Comparison of ENCODE assay signal across 8 cellular contexts in genomic region chr1:53196485-53197271, GRCh38. TPM values are rescaled to one million over a fixed set of nuclear protein-coding genes. Genes with fewer than 3 reads are reported as not detected.
DNase-seq lines count a peak whose midpoint lies in the region; ATAC-seq and TF ChIP-seq lines count a peak whose summit lies in the region.

TSS of gene CPT2 (plus strand) at chr1:53196824. CDS start at chr1:53196944, 120 bp downstream.

- H3K4me1 ChIP-seq in H9 (ENCODE audit: insufficient read depth, low read length), result peaks cover 2% of the 10 kb centered on the region; the same call in 1 of the 2 replicates
- H3K4me1 ChIP-seq in MM.1S (ENCODE audit: low read length), result no peaks in the 10 kb centered on the region

- TF ChIP-seq CTCF in H9 (conservative IDR thresholded peaks at IDR 0.05) (no peak), MM.1S (IDR thresholded peaks at IDR 0.05; ENCODE audit: low read length) (no peak), fibroblast of pulmonary artery (IDR thresholded peaks at IDR 0.05; ENCODE audit: low read length, missing control alignments) (peak; percentile 1)

- H3K4me2 ChIP-seq in H9 (ENCODE audit: insufficient read depth, insufficient read length, low read length) (peak within 1 kb of the TSS; percentile 90), MM.1S (ENCODE audit: low read depth, low read length) (peak within 1 kb of the TSS; percentile 89)

- peak; percentile 97 for DNase-seq in ELR (ENCODE audit: low read depth)
- peak; percentile 95 for DNase-seq in H9
- peak; percentile 95 for DNase-seq in MM.1S
- DNase-seq in SHP77 treated with DMSO at 0.1 percent for 48 hours (lab: John Stamatoyannopoulos, UW), result peak; percentile 51
- DNase-seq in activated effector memory CD4-positive, alpha-beta T cell treated with Interleukin-2 at 50 U/mL for 16 hours, result peak; percentile 86
- DNase-seq in fibroblast of pulmonary artery (ENCODE audit: low read depth), result peak; percentile 92
- peak; percentile 98 for DNase-seq in natural killer cell treated with Interleukin-12 subunit alpha and Interleukin-12 subunit beta and Interleukin-15 and Interleukin-18, amount 100 ng/mL, for 72 hours (ENCODE audit: low spot score)
- peak; percentile 89 for DNase-seq in stimulated activated naive CD4-positive, alpha-beta T cell treated with Interleukin-2 at 50 U/mL for 16 hours (lab: John Stamatoyannopoulos, UW)

- H4K20me1 ChIP-seq in H9 (ENCODE audit: control insufficient read depth, insufficient read depth, insufficient read length), result no peaks in the 10 kb centered on the region
- H4K20me1 ChIP-seq in MM.1S (ENCODE audit: insufficient read depth, low read length), result no peaks in the 10 kb centered on the region

- H3K9ac ChIP-seq in H9 (ENCODE audit: extremely low read depth, insufficient read length, low read length) (peak within 1 kb of the TSS; percentile 69), MM.1S (ENCODE audit: low read length) (peak within 1 kb of the TSS; percentile 94)

- H3K9me3 ChIP-seq in H9 (ENCODE audit: control insufficient read depth, low read depth, low read length) (no peaks in the 10 kb centered on the region), MM.1S (replicated peaks; ENCODE audit: insufficient read depth, low read length) (no peaks in the 10 kb centered on the region)

- peak; percentile 100 for ATAC-seq in natural killer cell treated with Interleukin-12 subunit alpha and Interleukin-12 subunit beta and Interleukin-15 and Interleukin-18, amount 100 ng/mL, for 72 hours

- no peak within 1 kb of the TSS for H3T11ph ChIP-seq in H9 (ENCODE audit: low read length)

- no peak within 1 kb of the TSS for H3K23ac ChIP-seq in H9 (ENCODE audit: insufficient read length, low read depth, low read length)

- H3K27ac Mint-ChIP-seq in H9, result peak within 1 kb of the TSS; percentile 86 to 95 (median 95)
- peak within 1 kb of the TSS; percentile 97 for H3K27ac Mint-ChIP-seq in natural killer cell treated with Interleukin-12 subunit alpha and Interleukin-12 subunit beta and Interleukin-15 and Interleukin-18, amount 100 ng/mL, for 72 hours

- H3K27me3 Mint-ChIP-seq in H9 (ENCODE audit: low read depth), result peaks cover 14% of the 10 kb centered on the region
- H3K27me3 Mint-ChIP-seq in natural killer cell treated with Interleukin-12 subunit alpha and Interleukin-12 subunit beta and Interleukin-15 and Interleukin-18, amount 100 ng/mL, for 72 hours, result no peaks in the 10 kb centered on the region

- H2BK15ac ChIP-seq in H9 (ENCODE audit: low read depth, low read length), result no peak within 1 kb of the TSS; the same call in 1 of the 2 replicates

- H3K23me2 ChIP-seq in H9 (ENCODE audit: insufficient read length, low read depth, low read length, poor library complexity, severe bottlenecking), result peaks cover 15% of the 10 kb centered on the region

- H3K4me1 Mint-ChIP-seq in H9, result peaks cover 19 to 22% of the 10 kb centered on the region in 2 experiments
- peaks cover 23 to 26% of the 10 kb centered on the region in 2 donors for H3K4me1 Mint-ChIP-seq in natural killer cell treated with Interleukin-12 subunit alpha and Interleukin-12 subunit beta and Interleukin-15 and Interleukin-18, amount 100 ng/mL, for 72 hours (ENCODE audit: low read depth in 2 of 2)

- no peaks in the 10 kb centered on the region for H3F3A ChIP-seq in MM.1S (ENCODE audit: insufficient read depth, low read length)

- no peak within 1 kb of the TSS for H4K8ac ChIP-seq in H9 (replicated peaks; ENCODE audit: insufficient read length, low read depth, low read length)

- H2BK120ac ChIP-seq in H9 (ENCODE audit: low read depth, low read length, poor library complexity, severe bottlenecking), result no peak within 1 kb of the TSS

- no peak within 1 kb of the TSS for H2BK20ac ChIP-seq in H9 (ENCODE audit: low read depth, low read length, poor library complexity, severe bottlenecking)

- no peak within 1 kb of the TSS for H2AK5ac ChIP-seq in H9 (ENCODE audit: insufficient read length, low read length)

- no peaks in the 10 kb centered on the region for H3K36me3 ChIP-seq in MM.1S (replicated peaks; ENCODE audit: insufficient read depth, low read length)

- H3K4ac ChIP-seq in H9 (ENCODE audit: low read depth, low read length), result no peak within 1 kb of the TSS

- no peaks in the 10 kb centered on the region for H3K9me2 ChIP-seq in MM.1S (replicated peaks; ENCODE audit: insufficient read depth, low read length)

- peak within 1 kb of the TSS; percentile 87 for H3K14ac ChIP-seq in H9 (ENCODE audit: insufficient read depth, low read length)

- no peak within 1 kb of the TSS for H4K91ac ChIP-seq in H9 (ENCODE audit: insufficient read length, low read depth, low read length)

- H3K4me3 ChIP-seq in MM.1S (ENCODE audit: low read length), result peak within 1 kb of the TSS; percentile 94
- peak within 1 kb of the TSS; percentile 84 for H3K4me3 ChIP-seq in fibroblast of pulmonary artery (replicated peaks; ENCODE audit: low read depth, low read length)

- no CpG with 5 or more reads among the region's 57 CpGs for WGBS in H9 (ENCODE audit: extremely low coverage, insufficient read length, low lambda C conversion rate)

- H3K27me3 ChIP-seq in H9 (ENCODE audit: insufficient read depth, low read length) (no peaks in the 10 kb centered on the region), MM.1S (replicated peaks; ENCODE audit: insufficient read depth, low read length) (no peaks in the 10 kb centered on the region)

- H3K36me3 Mint-ChIP-seq in H9 (ENCODE audit: insufficient read depth in 1 of 3, low read depth in 3 of 3), result peaks cover 2 to 21% (median 15%) of the 10 kb centered on the region in 3 experiments; a peak in 6 of 7 replicates
- peaks cover 13% of the 10 kb centered on the region for H3K36me3 Mint-ChIP-seq in natural killer cell treated with Interleukin-12 subunit alpha and Interleukin-12 subunit beta and Interleukin-15 and Interleukin-18, amount 100 ng/mL, for 72 hours

- no peak within 1 kb of the TSS for H2BK5ac ChIP-seq in H9 (ENCODE audit: insufficient read length, low read length)

- H3K79me2 ChIP-seq in H9 (ENCODE audit: insufficient read depth, low read length) (no peaks in the 10 kb centered on the region), MM.1S (ENCODE audit: low read length) (peaks cover 19% of the 10 kb centered on the region)

- no peak within 1 kb of the TSS for H4K5ac ChIP-seq in H9 (ENCODE audit: insufficient read length, low read depth, low read length)

- peaks cover 3% of the 10 kb centered on the region for H3K79me1 ChIP-seq in H9 (ENCODE audit: insufficient read depth, low read depth, low read length, poor library complexity, severe bottlenecking)

- H3K4me3 Mint-ChIP-seq in H9, result peak within 1 kb of the TSS; percentile 84 to 95
- peak within 1 kb of the TSS; percentile 96 for H3K4me3 Mint-ChIP-seq in natural killer cell treated with Interleukin-12 subunit alpha and Interleukin-12 subunit beta and Interleukin-15 and Interleukin-18, amount 100 ng/mL, for 72 hours

- no peak within 1 kb of the TSS for H3K56ac ChIP-seq in H9 (ENCODE audit: insufficient read length, low read depth, low read length)

- peak within 1 kb of the TSS; percentile 39 for H3K18ac ChIP-seq in H9 (ENCODE audit: insufficient read length, low read depth, low read length)

- H3K9me3 Mint-ChIP-seq in H9, result no peaks in the 10 kb centered on the region; a peak in 1 of 5 replicates
- no peaks in the 10 kb centered on the region for H3K9me3 Mint-ChIP-seq in natural killer cell treated with Interleukin-12 subunit alpha and Interleukin-12 subunit beta and Interleukin-15 and Interleukin-18, amount 100 ng/mL, for 72 hours

- H2AFZ ChIP-seq in H9 (ENCODE audit: low read length), result no peak within 1 kb of the TSS
- peak within 1 kb of the TSS; percentile 92 for H2AFZ ChIP-seq in MM.1S (ENCODE audit: low read length)

- H3K27ac ChIP-seq in H9 (ENCODE audit: insufficient read length, low read depth, low read length) (no peak within 1 kb of the TSS), MM.1S (ENCODE audit: low read length) (peak within 1 kb of the TSS; percentile 56; the same call in 1 of the 2 replicates)

- H2BK12ac ChIP-seq in H9 (ENCODE audit: insufficient read length, low read depth, low read length), result no peak within 1 kb of the TSS

RNA-seq across cellular contexts. Expression of gene CPT2, which starts in this region (rescaled TPM):
- 28.9 and 33.2 TPM in 2 replicates for total RNA-seq in H9 (2021)
- total RNA-seq in natural killer cell treated with Interleukin-12 subunit alpha and Interleukin-12 subunit beta and Interleukin-15 and Interleukin-18, amount 100 ng/mL, for 72 hours, result 10 to 100 TPM; 12.3 to 14.7 TPM
